ENCODE assay signal across 18 cellular contexts in genomic region chr9:129647635-129648034, GRCh38. TPM values are rescaled to one million over a fixed set of nuclear protein-coding genes. Genes with fewer than 3 reads are reported as not detected.
DNase-seq lines count a peak whose midpoint lies in the region; ATAC-seq, FAIRE-seq and TF ChIP-seq lines count a peak whose summit lies in the region.
"Had no signal": no experiment of that assay in that cellular context is flagged by ENCODE, and none has a peak within 500 bp of the region (broad histone marks: within the 10 kb centered on the region; RNA-seq: fewer than 3 reads in every experiment).

No MANE protein-coding gene starts in this region.

- H3K79me2 ChIP-seq in K562 (ENCODE audit: control insufficient read depth, insufficient read depth, low read length) (no peaks in the 10 kb centered on the region), trophoblast cell (ENCODE audit: control insufficient read depth, insufficient read depth, low read length, poor library complexity) (no peaks in the 10 kb centered on the region)

- TF ChIP-seq CTCF in K562 (IDR thresholded peaks at IDR 0.05 in 2 of 3, conservative IDR thresholded peaks at IDR 0.05 in 1 of 3; ENCODE audit: insufficient read depth in 2 of 3, low read depth in 1 of 3, low read length in 3 of 3), result no peak

- H3K4me2 ChIP-seq in K562 (ENCODE audit: insufficient read depth, low read length), result no peak overlapping the region
- H3K4me2 ChIP-seq in trophoblast cell (ENCODE audit: low read length), result no peak overlapping the region
- H3K4me2 ChIP-seq: BLaER1 treated with 17β-estradiol and CSF1 and Interleukin-3, amounts not matched to agents 10 nM and 100 nM had no signal

- no peaks in the 10 kb centered on the region for H3K36me3 ChIP-seq in NT2/D1 (ENCODE audit: insufficient read depth, insufficient read length, low read length)
- no peaks in the 10 kb centered on the region for H3K36me3 ChIP-seq in K562 (ENCODE audit: control insufficient read depth, insufficient read depth, low read length)
- H3K36me3 ChIP-seq in trophoblast cell (ENCODE audit: control insufficient read depth in 1 of 2, insufficient read depth in 2 of 2, low read length in 2 of 2), result no peaks in the 10 kb centered on the region
- H3K36me3 ChIP-seq: BLaER1 treated with 17β-estradiol and CSF1 and Interleukin-3, amounts not matched to agents 10 nM and 100 nM had no signal

- no peak overlapping the region for H3K4ac ChIP-seq in trophoblast cell (ENCODE audit: low read depth, low read length)

- no peak overlapping the region for H4K91ac ChIP-seq in trophoblast cell (ENCODE audit: low read depth, low read length)

- H2AFZ ChIP-seq in K562 (ENCODE audit: low read depth, low read length), result no peak overlapping the region
- no peak overlapping the region for H2AFZ ChIP-seq in trophoblast cell (ENCODE audit: insufficient read depth, low read length, poor library complexity)

- H2BK5ac ChIP-seq in trophoblast cell (ENCODE audit: low read depth, low read length, poor library complexity), result no peak overlapping the region

- H3K14ac ChIP-seq in trophoblast cell (ENCODE audit: low read length), result no peak overlapping the region

- DNase-seq in NT2/D1 (ENCODE audit: low read depth, low spot score) (no peak), K562 (ENCODE audit: extremely low read depth in 1 of 4, low spot score in 3 of 4) (no peak), trophoblast cell (no peak), HuH-7.5 (ENCODE audit: low spot score) (no peak)
- DNase-seq: CD8-positive, alpha-beta T cell; DMS53; GOT3; NCI-H1417; NCI-H187; NCI-H2227 treated with DMSO at 0.1 percent for 48 hours; NCI-H524; NCI-H82; PC-3; RPMI8226 had no signal

- no peak for TF ChIP-seq RAD21 in K562 (CRISPR knock-in tag; conservative IDR thresholded peaks at IDR 0.05 in 1 of 2, IDR thresholded peaks at IDR 0.05 in 1 of 2)

- H3K18ac ChIP-seq in trophoblast cell (ENCODE audit: low read length), result no peak overlapping the region

- no peak overlapping the region for H2BK12ac ChIP-seq in trophoblast cell (ENCODE audit: low read length)

- POLR2A ChIA-PET in K562 (lab: Yijun Ruan, JAX), result interaction anchor here (0.6 kb wide), 1 partner anchor 187 kb away, joined by 3 read pairs; no protein-coding TSS in a partner anchor

- in situ Hi-C loops in K562 (cut with MboI), result no loop called here

- no peak overlapping the region for H2BK120ac ChIP-seq in trophoblast cell (ENCODE audit: insufficient read depth, low read length, poor library complexity)

- no peak overlapping the region for H4K12ac ChIP-seq in trophoblast cell (ENCODE audit: low read depth, low read length)

- peaks cover 2% of the 10 kb centered on the region for H3K79me1 ChIP-seq in trophoblast cell (ENCODE audit: low read length)

- H3K23ac ChIP-seq in trophoblast cell (ENCODE audit: low read length), result no peak overlapping the region

- 93% methylated on average over 6 of the region's 10 CpGs for WGBS in K562 (ENCODE audit: insufficient coverage, low coverage, missing lambda C conversion rate)
- 100% methylated on average over 6 of the region's 10 CpGs for WGBS in trophoblast cell (ENCODE audit: extremely low coverage, insufficient coverage, insufficient read length)

- TF ChIP-seq EP300 in K562 (IDR thresholded peaks at IDR 0.05; ENCODE audit: low read length), result no peak

- H3K9me1 ChIP-seq in K562 (ENCODE audit: control insufficient read depth, insufficient read depth, low read length), result no peaks in the 10 kb centered on the region

- no peak overlapping the region for H3K27ac ChIP-seq in K562 (ENCODE audit: extremely low read depth, low read depth, low read length)
- H3K27ac ChIP-seq in trophoblast cell (ENCODE audit: low read depth, low read length), result no peak overlapping the region
- H3K27ac ChIP-seq: BLaER1 treated with 17β-estradiol and CSF1 and Interleukin-3, amounts not matched to agents 10 nM and 100 nM had no signal

- ATAC-seq in K562, result no peak
- ATAC-seq in HG03139 (IDR thresholded peaks at IDR 0.05; ENCODE audit: unreplicated experiment), result no peak
- ATAC-seq: CD8-positive, alpha-beta T cell; PC-3 had no signal

- peak; percentile 51 for FAIRE-seq in K562 (lab: Jason Lieb, UNC)
- FAIRE-seq: GM12892 had no signal

- H2AK5ac ChIP-seq in trophoblast cell (ENCODE audit: low read length), result no peak overlapping the region

- H3K4me3 ChIP-seq in NT2/D1 (ENCODE audit: insufficient read length, low read depth) (no peak overlapping the region), K562 (no peak overlapping the region), trophoblast cell (ENCODE audit: low read depth, low read length) (peak overlapping the region; percentile 43)
- H3K4me3 ChIP-seq: BLaER1 treated with 17β-estradiol and CSF1 and Interleukin-3, amounts not matched to agents 10 nM and 100 nM had no signal

- H3K9me3 ChIP-seq in NT2/D1 (ENCODE audit: insufficient read depth, low read length) (peaks cover 5% of the 10 kb centered on the region; the same call in 1 of the 2 replicates), K562 (replicated peaks; ENCODE audit: control insufficient read depth, insufficient read depth, low read depth, low read length) (no peaks in the 10 kb centered on the region), trophoblast cell (ENCODE audit: insufficient read depth, low read depth, low read length) (no peaks in the 10 kb centered on the region)
- H3K9me3 ChIP-seq: BLaER1 treated with 17β-estradiol and CSF1 and Interleukin-3, amounts not matched to agents 10 nM and 100 nM had no signal

- CTCF ChIA-PET in K562 (lab: Yijun Ruan, JAX; ENCODE audit: low intra/inter-chr PET ratio), result no interaction called here

- H3K27me3 ChIP-seq in NT2/D1 (ENCODE audit: insufficient read depth, insufficient read length) (no peaks in the 10 kb centered on the region), K562 (ENCODE audit: control insufficient read depth in 2 of 2, insufficient read depth in 2 of 2, low read length in 2 of 2) (peaks cover 6 to 14% of the 10 kb centered on the region in 2 experiments; a peak in 4 of 5 replicates), trophoblast cell (ENCODE audit: insufficient read depth, low read length) (no peaks in the 10 kb centered on the region)

- H4K8ac ChIP-seq in trophoblast cell (ENCODE audit: low read depth, low read length), result no peak overlapping the region

- intact Hi-C loops in K562 (cut with micrococcal nuclease), result loop anchor here (10.0 kb wide), 1 partner anchor 237 kb away; no protein-coding TSS in a partner anchor

- H3K4me1 ChIP-seq in NT2/D1 (ENCODE audit: insufficient read depth, insufficient read length) (peaks cover 10% of the 10 kb centered on the region), K562 (replicated peaks in 1 of 2; ENCODE audit: control insufficient read depth in 2 of 2, insufficient read depth in 2 of 2, low read length in 2 of 2) (peaks cover 0 to 26% of the 10 kb centered on the region in 2 experiments; a peak in 3 of 5 replicates), trophoblast cell (ENCODE audit: control insufficient read depth in 1 of 2, insufficient read depth in 2 of 2, low read length in 2 of 2) (peaks cover 0 to 6% of the 10 kb centered on the region in 2 experiments)

- H4K20me1 ChIP-seq in K562 (replicated peaks; ENCODE audit: control insufficient read depth, insufficient read depth, low read length), result no peaks in the 10 kb centered on the region
- H4K20me1 ChIP-seq: BLaER1 treated with 17β-estradiol and CSF1 and Interleukin-3, amounts not matched to agents 10 nM and 100 nM had no signal

- no peak for TF ChIP-seq POLR2A in K562 (conservative IDR thresholded peaks at IDR 0.05)

- BruUV-seq in K562 (replicated peaks; lab: Mats Ljungman, UMichigan), result no TSS peak

- peak overlapping the region; percentile 8 for H3K9ac ChIP-seq in NT2/D1 (ENCODE audit: insufficient read length, low read depth)
- peak overlapping the region in 1 of 2 experiments; percentile 62; a peak in 1 of 4 replicates for H3K9ac ChIP-seq in K562 (ENCODE audit: insufficient read depth in 1 of 2, low read depth in 2 of 2, low read length in 2 of 2)
- H3K9ac ChIP-seq in trophoblast cell (ENCODE audit: low read length), result no peak overlapping the region
- H3K9ac ChIP-seq: BLaER1 treated with 17β-estradiol and CSF1 and Interleukin-3, amounts not matched to agents 10 nM and 100 nM had no signal

RNA-seq across cellular contexts. Expression of gene ASB6, which starts 5.7 kb away (rescaled TPM):
- total RNA-seq in K562 (2011; cell fraction: chromatin; rRNA removed; ENCODE audit: low replicate concordance), result 8.0 and 24.6 TPM in 2 replicates
- total RNA-seq in K562 (2011; cell fraction: nucleolus; rRNA removed), result 20.2 and 20.4 TPM in 2 replicates
- 10.2 and 12.6 TPM in 2 replicates for total RNA-seq in K562 (2011; cell fraction: nucleoplasm; rRNA removed)
- 12.4 and 15.8 TPM in 2 replicates for total RNA-seq in K562 (2014; rRNA removed)
- 4.1 and 4.9 TPM in 2 replicates for total RNA-seq in K562 (2014; rRNA removed; fragmentation: Illumina TruSeq; extraction: Trizol)
- total RNA-seq in K562 (2015; rRNA removed; fragmentation: Illumina TruSeq; extraction: Trizol), result 8.6 TPM in 2 replicates
- total RNA-seq in K562 (2021), result 17.1 and 17.3 TPM in 2 replicates
- 11.3 and 13.1 TPM in 2 replicates for polyA plus RNA-seq in K562 (2011; rRNA removed)
- polyA plus RNA-seq in K562 (2011; cell fraction: cytosol; rRNA removed), result 10.5 and 18.2 TPM in 2 replicates
- polyA plus RNA-seq in K562 (2011; cell fraction: nucleus; rRNA removed), result 26.0 and 42.0 TPM in 2 replicates
- 11.4 and 12.4 TPM in 2 replicates for polyA plus RNA-seq in K562 (2012)
- 12.8 and 13.1 TPM in 2 replicates for polyA plus RNA-seq in K562 (2014; fragmentation: Illumina TruSeq; extraction: Trizol)
- 1 to 10 TPM in 1 of 2 experiments, under 1 TPM in 1; 0.92 to 1.1 TPM for polyA plus RNA-seq in K562 (2014; fragmentation: Nextera tagmentation; extraction: Ambion mirVana)
- polyA plus RNA-seq in K562 (2014; rRNA removed), result 17.8 and 19.5 TPM in 2 replicates
- 3.6 and 4.9 TPM in 2 replicates for polyA minus RNA-seq in K562 (2011; rRNA and poly(A)+ RNA removed)
- polyA minus RNA-seq in K562 (2011; cell fraction: cytosol; rRNA and poly(A)+ RNA removed), result 5.0 and 6.1 TPM in 2 replicates
- 7.3 and 9.0 TPM in 2 replicates for polyA minus RNA-seq in K562 (2011; cell fraction: nucleus; rRNA and poly(A)+ RNA removed)
- 16.6 and 17.9 TPM in 2 replicates for polyA plus RNA-seq in trophoblast cell (2013)

RNA-seq across cellular contexts. Expression of gene PRRX2, which starts 17.8 kb away (rescaled TPM):
- not detected in 2 replicates for total RNA-seq in K562 (2011; cell fraction: chromatin; rRNA removed; ENCODE audit: low replicate concordance)
- total RNA-seq in K562 (2011; cell fraction: nucleolus; rRNA removed), result not detected in 2 replicates
- not detected in 2 replicates for total RNA-seq in K562 (2011; cell fraction: nucleoplasm; rRNA removed)
- total RNA-seq in K562 (2014; rRNA removed) (not detected in 2 replicates), K562 (2014; rRNA removed; fragmentation: Illumina TruSeq; extraction: Trizol) (not detected in 2 replicates), K562 (2015; rRNA removed; fragmentation: Illumina TruSeq; extraction: Trizol) (not detected in 2 replicates), K562 (2021) (not detected in 2 replicates)
- polyA plus RNA-seq in K562 (2011; rRNA removed) (not detected in 2 replicates), K562 (2014; fragmentation: Illumina TruSeq; extraction: Trizol) (not detected in 2 replicates), K562 (2014; fragmentation: Nextera tagmentation; extraction: Ambion mirVana) (not detected), K562 (2014; rRNA removed) (0.21 TPM in 1 of 2 replicates, not detected in the other)
- polyA plus RNA-seq in K562 (2011; cell fraction: cytosol; rRNA removed), result 0.18 TPM in 1 of 2 replicates, not detected in the other
- polyA plus RNA-seq in K562 (2011; cell fraction: nucleus; rRNA removed), result 0.13 TPM in 1 of 2 replicates, not detected in the other
- polyA plus RNA-seq in K562 (2012), result not detected in 2 replicates
- not detected in 2 replicates for polyA minus RNA-seq in K562 (2011; rRNA and poly(A)+ RNA removed)
- polyA minus RNA-seq in K562 (2011; cell fraction: cytosol; rRNA and poly(A)+ RNA removed), result not detected in 2 replicates
- not detected in 2 replicates for polyA minus RNA-seq in K562 (2011; cell fraction: nucleus; rRNA and poly(A)+ RNA removed)
- 1.3 and 1.4 TPM in 2 replicates for polyA plus RNA-seq in trophoblast cell (2013)
- total RNA-seq: CD8-positive, alpha-beta T cell had no signal

RNA-seq across cellular contexts. Expression of gene NTMT1, which starts 21.7 kb away (rescaled TPM):
- total RNA-seq in K562 (2011; cell fraction: chromatin; rRNA removed; ENCODE audit: low replicate concordance), result 28.6 and 94.1 TPM in 2 replicates
- total RNA-seq in K562 (2011; cell fraction: nucleolus; rRNA removed), result 70.3 and 71.4 TPM in 2 replicates
- total RNA-seq in K562 (2011; cell fraction: nucleoplasm; rRNA removed), result 51.0 and 57.9 TPM in 2 replicates
- 116 and 120 TPM in 2 replicates for total RNA-seq in K562 (2014; rRNA removed)
- total RNA-seq in K562 (2014; rRNA removed; fragmentation: Illumina TruSeq; extraction: Trizol), result 49.6 and 59.2 TPM in 2 replicates
- total RNA-seq in K562 (2015; rRNA removed; fragmentation: Illumina TruSeq; extraction: Trizol), result 74.3 and 78.1 TPM in 2 replicates
- 108 and 110 TPM in 2 replicates for total RNA-seq in K562 (2021)
- polyA plus RNA-seq in K562 (2011; rRNA removed), result 74.7 and 79.2 TPM in 2 replicates
- polyA plus RNA-seq in K562 (2011; cell fraction: cytosol; rRNA removed), result 89.1 and 124 TPM in 2 replicates
- polyA plus RNA-seq in K562 (2011; cell fraction: nucleus; rRNA removed), result 42.9 and 47.3 TPM in 2 replicates
- 42.1 and 72.6 TPM in 2 replicates for polyA plus RNA-seq in K562 (2012)
- polyA plus RNA-seq in K562 (2014; fragmentation: Illumina TruSeq; extraction: Trizol), result 80.6 and 113 TPM in 2 replicates
- polyA plus RNA-seq in K562 (2014; fragmentation: Nextera tagmentation; extraction: Ambion mirVana), result 10 to 100 TPM; 42.1 to 67.0 TPM
- polyA plus RNA-seq in K562 (2014; rRNA removed), result 111 and 121 TPM in 2 replicates
- polyA minus RNA-seq in K562 (2011; rRNA and poly(A)+ RNA removed), result 34.5 and 60.2 TPM in 2 replicates
- polyA minus RNA-seq in K562 (2011; cell fraction: cytosol; rRNA and poly(A)+ RNA removed), result 23.4 and 42.2 TPM in 2 replicates
- 14.7 and 15.7 TPM in 2 replicates for polyA minus RNA-seq in K562 (2011; cell fraction: nucleus; rRNA and poly(A)+ RNA removed)
- polyA plus RNA-seq in trophoblast cell (2013), result 31.8 and 32.6 TPM in 2 replicates

RNA-seq across cellular contexts. Expression of gene C9orf50, which starts 26.7 kb away (rescaled TPM):
- total RNA-seq in K562 (2011; cell fraction: chromatin; rRNA removed; ENCODE audit: low replicate concordance), result not detected in 2 replicates
- not detected in 2 replicates for total RNA-seq in K562 (2011; cell fraction: nucleolus; rRNA removed)
- total RNA-seq in K562 (2011; cell fraction: nucleoplasm; rRNA removed), result not detected in 2 replicates
- total RNA-seq in K562 (2014; rRNA removed), result 0.12 TPM in 1 of 2 replicates, not detected in the other
- total RNA-seq in K562 (2014; rRNA removed; fragmentation: Illumina TruSeq; extraction: Trizol), result not detected in 2 replicates
- not detected in 2 replicates for total RNA-seq in K562 (2015; rRNA removed; fragmentation: Illumina TruSeq; extraction: Trizol)
- total RNA-seq in K562 (2021), result not detected in 2 replicates
- polyA plus RNA-seq in K562 (2011; rRNA removed), result not detected in 2 replicates
- polyA plus RNA-seq in K562 (2011; cell fraction: cytosol; rRNA removed), result not detected in 2 replicates
- not detected in 2 replicates for polyA plus RNA-seq in K562 (2011; cell fraction: nucleus; rRNA removed)
- polyA plus RNA-seq in K562 (2012), result not detected in 2 replicates
- not detected in 2 replicates for polyA plus RNA-seq in K562 (2014; fragmentation: Illumina TruSeq; extraction: Trizol)
- not detected for polyA plus RNA-seq in K562 (2014; fragmentation: Nextera tagmentation; extraction: Ambion mirVana)
- not detected in 2 replicates for polyA plus RNA-seq in K562 (2014; rRNA removed)
- not detected in 2 replicates for polyA minus RNA-seq in K562 (2011; rRNA and poly(A)+ RNA removed)
- not detected in 2 replicates for polyA minus RNA-seq in K562 (2011; cell fraction: cytosol; rRNA and poly(A)+ RNA removed)
- polyA minus RNA-seq in K562 (2011; cell fraction: nucleus; rRNA and poly(A)+ RNA removed), result not detected in 2 replicates
- 0.07 TPM in 1 of 2 replicates, not detected in the other for polyA plus RNA-seq in trophoblast cell (2013)
- total RNA-seq: M059J, PC-3 had no signal
